In genomic region chr1:100296140-100296539, GRCh38 we compare ENCODE assay signal across 7 cellular contexts.
"Had no signal": no experiment of that assay in that cellular context is flagged by ENCODE, and none has a peak within 500 bp of the region (broad histone marks: within the 10 kb centered on the region; RNA-seq: fewer than 3 reads in every experiment).

No MANE protein-coding gene starts in this region.

- H3K4me1 ChIP-seq: HAP-1 had no signal

- DNase-seq: H7, KG1 had no signal

- H2AFZ ChIP-seq: GM23338 had no signal

- FAIRE-seq: HepG2 had no signal

- H3K9me3 ChIP-seq: HAP-1 had no signal

- H3K4me2 ChIP-seq: GM23338 had no signal

- H3K27ac ChIP-seq: HL-60 had no signal

- ATAC-seq: GM23338, HCT116, HepG2 had no signal

- H3K4me3 ChIP-seq: GM23338, HAP-1 had no signal
